8 cellular contexts compared by ENCODE assay signal in the genomic region with DNA sequence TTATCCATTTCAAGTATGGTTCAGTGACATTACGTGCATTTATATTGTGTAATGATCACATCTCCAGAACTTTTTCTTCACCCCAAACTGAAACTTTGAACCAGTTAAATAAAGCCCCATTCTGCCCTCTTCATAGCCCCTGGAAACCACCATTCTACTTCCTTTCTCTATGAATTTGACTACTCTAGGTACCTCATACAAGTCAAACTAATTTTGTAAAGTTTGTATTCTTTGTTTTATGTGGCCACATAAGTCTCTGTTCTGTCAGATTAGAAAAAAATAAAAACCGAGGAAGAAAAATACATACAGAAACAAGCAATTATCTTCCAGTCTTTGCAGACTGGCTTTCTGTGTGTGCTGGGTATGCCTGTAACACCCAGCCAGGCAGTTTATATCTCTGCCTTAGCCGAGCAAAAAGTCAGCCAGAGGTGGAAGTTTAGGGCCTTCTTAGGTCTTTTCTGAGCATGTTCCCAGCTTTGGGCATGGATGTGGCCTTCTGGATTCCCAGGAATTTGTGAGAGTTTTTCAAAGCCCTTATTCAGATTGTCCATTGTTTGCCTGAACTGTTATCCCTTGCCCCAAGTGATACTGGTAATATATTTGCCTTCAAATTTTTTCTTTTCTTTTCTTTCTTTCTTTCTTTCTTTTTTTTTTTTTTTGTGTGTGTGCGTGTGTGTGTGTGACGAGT. TPM values are rescaled to one million over a fixed set of nuclear protein-coding genes. Genes with fewer than 3 reads are reported as not detected.
A peak's percentile ranks its signal among the peaks of the same experiment; 100 is the strongest.
DNase-seq lines count a peak whose midpoint lies in the region; ATAC-seq and TF ChIP-seq lines count a peak whose summit lies in the region.
"Had no signal": no experiment of that assay in that cellular context is flagged by ENCODE, and none has a peak within 500 bp of the region (broad histone marks: within the 10 kb centered on the region; RNA-seq: fewer than 3 reads in every experiment).

No MANE protein-coding gene starts in this region.

- no peak overlapping the region for H3K4me3 ChIP-seq in osteoblast (ENCODE audit: insufficient read depth, low read length)
- H3K4me3 ChIP-seq: SK-N-MC had no signal

- no peak overlapping the region for H3K4me2 ChIP-seq in osteoblast (ENCODE audit: insufficient read depth, low read length)

- peaks cover 13% of the 10 kb centered on the region for H3K4me1 ChIP-seq in osteoblast (ENCODE audit: insufficient read depth, low read length)

- no peaks in the 10 kb centered on the region for H4K20me1 ChIP-seq in osteoblast (ENCODE audit: insufficient read depth, low read length)

- peak; percentile 58 for ATAC-seq in GM18873 (IDR thresholded peaks at IDR 0.05; ENCODE audit: low FRiP score, unreplicated experiment)
- ATAC-seq in HG02610 (IDR thresholded peaks at IDR 0.05; ENCODE audit: unreplicated experiment) = peak; percentile 62

- no peaks in the 10 kb centered on the region for H3K36me3 ChIP-seq in osteoblast (ENCODE audit: insufficient read depth, low read length)

- no peaks in the 10 kb centered on the region for H3K9me3 ChIP-seq in osteoblast (ENCODE audit: low read depth, low read length)

- no peaks in the 10 kb centered on the region for H3K79me2 ChIP-seq in osteoblast (ENCODE audit: insufficient read depth, low read length)

- peak; percentile 18 for DNase-seq in M059J (ENCODE audit: low read depth)
- no peak for DNase-seq in osteoblast (ENCODE audit: insufficient read length, low spot score, missing footprints)
- DNase-seq in NCI-H774 (lab: John Stamatoyannopoulos, UW) = no peak
- no peak for DNase-seq in activated naive CD4-positive, alpha-beta T cell treated with Interleukin-2 at 50 U/mL for 16 hours
- DNase-seq in NCI-H1930 (lab: John Stamatoyannopoulos, UW) = no peak

- TF ChIP-seq CTCF in osteoblast (IDR thresholded peaks at IDR 0.05; ENCODE audit: extremely low read depth, low read depth, low read length) = no peak

- peak overlapping the region; percentile 61 for H2AFZ ChIP-seq in osteoblast (ENCODE audit: low read length)

- H3K27ac ChIP-seq in osteoblast (ENCODE audit: low read depth, low read length) = peak overlapping the region; percentile 40
- H3K27ac ChIP-seq: SK-N-MC had no signal

- H3K27me3 ChIP-seq in osteoblast (ENCODE audit: insufficient read depth, low read length) = no peaks in the 10 kb centered on the region

RNA-seq across cellular contexts. Expression of a gene that starts 6.0 kb away (rescaled TPM):
- total RNA-seq in M059J (2014; rRNA removed; shearing (Covaris generic)) = 2.2 and 3.6 TPM in 2 replicates
- total RNA-seq in osteoblast = 1.2 and 2.2 TPM in 2 replicates
